Comparison of ENCODE assay signal across 1 cellular context in the genomic region with DNA sequence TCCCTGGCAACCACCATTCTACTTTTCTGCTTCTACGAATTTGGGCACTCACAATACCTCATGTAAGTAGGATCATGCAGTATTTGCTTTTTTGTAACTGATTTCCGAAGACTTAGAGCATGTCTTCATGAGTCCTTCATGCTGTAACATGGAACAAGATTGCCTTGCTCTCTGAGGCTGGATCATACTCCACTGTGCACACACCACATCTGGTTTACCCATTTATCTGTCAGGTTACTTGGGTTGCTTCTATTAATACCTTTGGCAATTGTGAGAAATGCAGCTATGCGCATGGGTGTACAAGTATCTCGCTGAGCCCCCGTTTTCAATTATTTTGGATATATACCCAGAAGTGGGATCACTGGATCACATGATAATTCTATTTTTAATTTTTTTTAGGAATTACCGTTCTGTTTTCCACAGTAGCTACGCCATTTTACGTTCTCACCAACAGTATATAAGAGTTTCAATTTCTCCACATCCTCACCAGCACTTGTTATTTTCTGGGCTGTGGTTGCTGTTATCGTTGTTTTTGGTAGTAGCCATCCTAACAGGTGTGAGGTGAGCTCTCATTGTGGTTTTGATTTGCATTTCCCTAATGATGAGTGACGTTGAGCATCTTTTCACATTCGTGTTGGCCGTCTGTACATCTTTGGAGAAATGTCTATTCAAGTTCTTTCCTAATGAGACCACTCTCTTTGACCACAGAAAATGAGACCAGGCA.
TF ChIP-seq lines count a peak whose summit lies in the region.

No MANE protein-coding gene starts in this region.

TF ChIP-seq in GM12878, 131 proteins besides CTCF, POLR2A, EP300 and RAD21 (continued from another document and continues in another):
- TF ChIP-seq GABPA (IDR thresholded peaks at IDR 0.05; ENCODE audit: low read depth), result 0 out of 2 replicates have a peak, but pooled peaks have one; percentile 17
- TF ChIP-seq FOXM1 (IDR thresholded peaks at IDR 0.05; ENCODE audit: low read depth, low read length), result peak; percentile 83; the same call in 1 of the 2 replicates
- peak; percentile 97 for TF ChIP-seq IKZF2 (IDR thresholded peaks at IDR 0.05)
- no peak for TF ChIP-seq YBX1 (IDR thresholded peaks at IDR 0.05)
- peak; percentile 61; the same call in 1 of the 2 replicates for TF ChIP-seq ASH2L (IDR thresholded peaks at IDR 0.05; ENCODE audit: borderline replicate concordance, low read depth)
- TF ChIP-seq, protein P1, sequence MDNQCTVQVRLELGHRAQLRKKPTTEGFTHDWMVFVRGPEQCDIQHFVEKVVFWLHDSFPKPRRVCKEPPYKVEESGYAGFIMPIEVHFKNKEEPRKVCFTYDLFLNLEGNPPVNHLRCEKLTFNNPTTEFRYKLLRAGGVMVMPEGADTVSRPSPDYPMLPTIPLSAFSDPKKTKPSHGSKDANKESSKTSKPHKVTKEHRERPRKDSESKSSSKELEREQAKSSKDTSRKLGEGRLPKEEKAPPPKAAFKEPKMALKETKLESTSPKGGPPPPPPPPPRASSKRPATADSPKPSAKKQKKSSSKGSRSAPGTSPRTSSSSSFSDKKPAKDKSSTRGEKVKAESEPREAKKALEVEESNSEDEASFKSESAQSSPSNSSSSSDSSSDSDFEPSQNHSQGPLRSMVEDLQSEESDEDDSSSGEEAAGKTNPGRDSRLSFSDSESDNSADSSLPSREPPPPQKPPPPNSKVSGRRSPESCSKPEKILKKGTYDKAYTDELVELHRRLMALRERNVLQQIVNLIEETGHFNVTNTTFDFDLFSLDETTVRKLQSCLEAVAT (IDR thresholded peaks at IDR 0.05), result peak; percentile 92
- TF ChIP-seq CREB1 (IDR thresholded peaks at IDR 0.05; ENCODE audit: low read depth), result peak; percentile 71
- peak; percentile 86 for TF ChIP-seq MEF2B (IDR thresholded peaks at IDR 0.05; ENCODE audit: partially characterized antibody, poor library complexity, severe bottlenecking)
- TF ChIP-seq SMARCA5 (IDR thresholded peaks at IDR 0.05), result 0 out of 2 replicates have a peak, but pooled peaks have one; percentile 38
- no peak for TF ChIP-seq JUNB (IDR thresholded peaks at IDR 0.05)
- TF ChIP-seq MYC (IDR thresholded peaks at IDR 0.05; ENCODE audit: insufficient read depth, insufficient read length, insufficient replicate concordance, low read length, severe bottlenecking), result no peak
- no peak for TF ChIP-seq TARDBP (IDR thresholded peaks at IDR 0.05; ENCODE audit: borderline replicate concordance)
- TF ChIP-seq, protein P2, sequence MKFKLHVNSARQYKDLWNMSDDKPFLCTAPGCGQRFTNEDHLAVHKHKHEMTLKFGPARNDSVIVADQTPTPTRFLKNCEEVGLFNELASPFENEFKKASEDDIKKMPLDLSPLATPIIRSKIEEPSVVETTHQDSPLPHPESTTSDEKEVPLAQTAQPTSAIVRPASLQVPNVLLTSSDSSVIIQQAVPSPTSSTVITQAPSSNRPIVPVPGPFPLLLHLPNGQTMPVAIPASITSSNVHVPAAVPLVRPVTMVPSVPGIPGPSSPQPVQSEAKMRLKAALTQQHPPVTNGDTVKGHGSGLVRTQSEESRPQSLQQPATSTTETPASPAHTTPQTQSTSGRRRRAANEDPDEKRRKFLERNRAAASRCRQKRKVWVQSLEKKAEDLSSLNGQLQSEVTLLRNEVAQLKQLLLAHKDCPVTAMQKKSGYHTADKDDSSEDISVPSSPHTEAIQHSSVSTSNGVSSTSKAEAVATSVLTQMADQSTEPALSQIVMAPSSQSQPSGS (IDR thresholded peaks at IDR 0.05; ENCODE audit: low read length), result peak; percentile 84
- TF ChIP-seq MTA2 (IDR thresholded peaks at IDR 0.05; ENCODE audit: low read depth), result peak; percentile 99
- TF ChIP-seq ZNF274 (IDR thresholded peaks at IDR 0.05; ENCODE audit: insufficient read depth, insufficient read length), result no peak
- TF ChIP-seq, protein P3, sequence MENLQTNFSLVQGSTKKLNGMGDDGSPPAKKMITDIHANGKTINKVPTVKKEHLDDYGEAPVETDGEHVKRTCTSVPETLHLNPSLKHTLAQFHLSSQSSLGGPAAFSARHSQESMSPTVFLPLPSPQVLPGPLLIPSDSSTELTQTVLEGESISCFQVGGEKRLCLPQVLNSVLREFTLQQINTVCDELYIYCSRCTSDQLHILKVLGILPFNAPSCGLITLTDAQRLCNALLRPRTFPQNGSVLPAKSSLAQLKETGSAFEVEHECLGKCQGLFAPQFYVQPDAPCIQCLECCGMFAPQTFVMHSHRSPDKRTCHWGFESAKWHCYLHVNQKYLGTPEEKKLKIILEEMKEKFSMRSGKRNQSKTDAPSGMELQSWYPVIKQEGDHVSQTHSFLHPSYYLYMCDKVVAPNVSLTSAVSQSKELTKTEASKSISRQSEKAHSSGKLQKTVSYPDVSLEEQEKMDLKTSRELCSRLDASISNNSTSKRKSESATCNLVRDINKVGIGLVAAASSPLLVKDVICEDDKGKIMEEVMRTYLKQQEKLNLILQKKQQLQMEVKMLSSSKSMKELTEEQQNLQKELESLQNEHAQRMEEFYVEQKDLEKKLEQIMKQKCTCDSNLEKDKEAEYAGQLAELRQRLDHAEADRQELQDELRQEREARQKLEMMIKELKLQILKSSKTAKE (IDR thresholded peaks at IDR 0.05; ENCODE audit: low read depth, poor library complexity, severe bottlenecking), result peak; percentile 92
- peak; percentile 93 for TF ChIP-seq BCL11A (IDR thresholded peaks at IDR 0.05; ENCODE audit: low read depth, low read length)
- TF ChIP-seq POU2F2 (IDR thresholded peaks at IDR 0.05; ENCODE audit: borderline replicate concordance, low read depth, low read length), result peak; percentile 98
- TF ChIP-seq TCF12 (IDR thresholded peaks at IDR 0.05; ENCODE audit: low read depth, low read length), result peak; percentile 93
- peak; percentile 60; the same call in 1 of the 2 replicates for TF ChIP-seq ESRRA (IDR thresholded peaks at IDR 0.05; ENCODE audit: low read length)
- TF ChIP-seq, protein P4, sequence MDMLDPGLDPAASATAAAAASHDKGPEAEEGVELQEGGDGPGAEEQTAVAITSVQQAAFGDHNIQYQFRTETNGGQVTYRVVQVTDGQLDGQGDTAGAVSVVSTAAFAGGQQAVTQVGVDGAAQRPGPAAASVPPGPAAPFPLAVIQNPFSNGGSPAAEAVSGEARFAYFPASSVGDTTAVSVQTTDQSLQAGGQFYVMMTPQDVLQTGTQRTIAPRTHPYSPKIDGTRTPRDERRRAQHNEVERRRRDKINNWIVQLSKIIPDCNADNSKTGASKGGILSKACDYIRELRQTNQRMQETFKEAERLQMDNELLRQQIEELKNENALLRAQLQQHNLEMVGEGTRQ (IDR thresholded peaks at IDR 0.05; ENCODE audit: borderline replicate concordance, low read depth, low read length), result no peak
- peak; percentile 99 for TF ChIP-seq RUNX3 (IDR thresholded peaks at IDR 0.05; ENCODE audit: low read length)
- TF ChIP-seq GATAD2B (conservative IDR thresholded peaks at IDR 0.05; ENCODE audit: low read depth), result 0 out of 2 replicates have a peak, but pooled peaks have one; percentile 30
- TF ChIP-seq ETV6 (conservative IDR thresholded peaks at IDR 0.05 in 1 of 2, IDR thresholded peaks at IDR 0.05 in 1 of 2; ENCODE audit: borderline replicate concordance in 1 of 2, low read depth in 1 of 2), result peak in 1 of 2 experiments; percentile 69; a peak in 2 of 4 replicates
- no peak for TF ChIP-seq HDGF (IDR thresholded peaks at IDR 0.05)
- TF ChIP-seq ZNF24 (IDR thresholded peaks at IDR 0.05), result no peak
- TF ChIP-seq, protein P5, sequence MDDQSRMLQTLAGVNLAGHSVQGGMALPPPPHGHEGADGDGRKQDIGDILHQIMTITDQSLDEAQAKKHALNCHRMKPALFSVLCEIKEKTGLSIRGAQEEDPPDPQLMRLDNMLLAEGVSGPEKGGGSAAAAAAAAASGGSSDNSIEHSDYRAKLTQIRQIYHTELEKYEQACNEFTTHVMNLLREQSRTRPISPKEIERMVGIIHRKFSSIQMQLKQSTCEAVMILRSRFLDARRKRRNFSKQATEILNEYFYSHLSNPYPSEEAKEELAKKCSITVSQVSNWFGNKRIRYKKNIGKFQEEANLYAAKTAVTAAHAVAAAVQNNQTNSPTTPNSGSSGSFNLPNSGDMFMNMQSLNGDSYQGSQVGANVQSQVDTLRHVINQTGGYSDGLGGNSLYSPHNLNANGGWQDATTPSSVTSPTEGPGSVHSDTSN (IDR thresholded peaks at IDR 0.05; ENCODE audit: insufficient replicate concordance, low read depth, low read length), result peak; percentile 80
- peak; percentile 92 for TF ChIP-seq ATF7 (IDR thresholded peaks at IDR 0.05; ENCODE audit: low read depth)
- TF ChIP-seq KDM1A (IDR thresholded peaks at IDR 0.05; ENCODE audit: borderline replicate concordance), result no peak
- peak; percentile 96 for TF ChIP-seq TCF3 (IDR thresholded peaks at IDR 0.05; ENCODE audit: borderline replicate concordance, insufficient read depth, low read depth, low read length)
- TF ChIP-seq CEBPB (IDR thresholded peaks at IDR 0.05; ENCODE audit: borderline replicate concordance in 1 of 2, low read depth in 2 of 2, low read length in 2 of 2), result peak in 1 of 2 experiments; percentile 62; a peak in 1 of 4 replicates
- TF ChIP-seq, protein P6, sequence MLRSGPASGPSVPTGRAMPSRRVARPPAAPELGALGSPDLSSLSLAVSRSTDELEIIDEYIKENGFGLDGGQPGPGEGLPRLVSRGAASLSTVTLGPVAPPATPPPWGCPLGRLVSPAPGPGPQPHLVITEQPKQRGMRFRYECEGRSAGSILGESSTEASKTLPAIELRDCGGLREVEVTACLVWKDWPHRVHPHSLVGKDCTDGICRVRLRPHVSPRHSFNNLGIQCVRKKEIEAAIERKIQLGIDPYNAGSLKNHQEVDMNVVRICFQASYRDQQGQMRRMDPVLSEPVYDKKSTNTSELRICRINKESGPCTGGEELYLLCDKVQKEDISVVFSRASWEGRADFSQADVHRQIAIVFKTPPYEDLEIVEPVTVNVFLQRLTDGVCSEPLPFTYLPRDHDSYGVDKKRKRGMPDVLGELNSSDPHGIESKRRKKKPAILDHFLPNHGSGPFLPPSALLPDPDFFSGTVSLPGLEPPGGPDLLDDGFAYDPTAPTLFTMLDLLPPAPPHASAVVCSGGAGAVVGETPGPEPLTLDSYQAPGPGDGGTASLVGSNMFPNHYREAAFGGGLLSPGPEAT (IDR thresholded peaks at IDR 0.05; ENCODE audit: low read depth), result peak; percentile 76
- no peak for TF ChIP-seq BCL3 (IDR thresholded peaks at IDR 0.05; ENCODE audit: borderline replicate concordance, insufficient read depth, low read depth, low read length, poor library complexity, severe bottlenecking)
- 0 out of 2 replicates have a peak, but pooled peaks have one; percentile 11 for TF ChIP-seq RCOR1 (conservative IDR thresholded peaks at IDR 0.05; ENCODE audit: low read depth, low read length)
- peak; percentile 84 for TF ChIP-seq PAX5 (IDR thresholded peaks at IDR 0.05; ENCODE audit: borderline replicate concordance, low read depth, low read length)
- peak; percentile 75; the same call in 1 of the 2 replicates for TF ChIP-seq EED (IDR thresholded peaks at IDR 0.05; ENCODE audit: low read depth)
- peak; percentile 81; the same call in 1 of the 2 replicates for TF ChIP-seq CHD2 (IDR thresholded peaks at IDR 0.05; ENCODE audit: borderline replicate concordance, low read depth, low read length)
- peak; percentile 82 for TF ChIP-seq CREM (IDR thresholded peaks at IDR 0.05; ENCODE audit: low read depth)
- TF ChIP-seq E2F4 (IDR thresholded peaks at IDR 0.05; ENCODE audit: low read depth, low read length), result no peak
- peak; percentile 87 for TF ChIP-seq NFIC (IDR thresholded peaks at IDR 0.05; ENCODE audit: low read depth, low read length)
- peak; percentile 90; the same call in 1 of the 2 replicates for TF ChIP-seq CBFB (IDR thresholded peaks at IDR 0.05; ENCODE audit: low read depth)
- TF ChIP-seq MTA3 (IDR thresholded peaks at IDR 0.05; ENCODE audit: borderline replicate concordance, low read length), result peak; percentile 85; the same call in 1 of the 2 replicates
- TF ChIP-seq BHLHE40 (IDR thresholded peaks at IDR 0.05; ENCODE audit: borderline replicate concordance in 1 of 2, low read depth in 2 of 2, low read length in 1 of 2), result peak; percentile 75 to 80; a peak in 3 of 4 replicates
- no peak for TF ChIP-seq HDAC6 (IDR thresholded peaks at IDR 0.05; ENCODE audit: unreplicated experiment)
- TF ChIP-seq EGR1 (IDR thresholded peaks at IDR 0.05; ENCODE audit: borderline replicate concordance in 1 of 2, low read depth in 2 of 2, low read length in 2 of 2), result no peak
- no peak for TF ChIP-seq WRNIP1 (IDR thresholded peaks at IDR 0.05; ENCODE audit: borderline replicate concordance, low read depth, low read length)
- TF ChIP-seq, protein P7, sequence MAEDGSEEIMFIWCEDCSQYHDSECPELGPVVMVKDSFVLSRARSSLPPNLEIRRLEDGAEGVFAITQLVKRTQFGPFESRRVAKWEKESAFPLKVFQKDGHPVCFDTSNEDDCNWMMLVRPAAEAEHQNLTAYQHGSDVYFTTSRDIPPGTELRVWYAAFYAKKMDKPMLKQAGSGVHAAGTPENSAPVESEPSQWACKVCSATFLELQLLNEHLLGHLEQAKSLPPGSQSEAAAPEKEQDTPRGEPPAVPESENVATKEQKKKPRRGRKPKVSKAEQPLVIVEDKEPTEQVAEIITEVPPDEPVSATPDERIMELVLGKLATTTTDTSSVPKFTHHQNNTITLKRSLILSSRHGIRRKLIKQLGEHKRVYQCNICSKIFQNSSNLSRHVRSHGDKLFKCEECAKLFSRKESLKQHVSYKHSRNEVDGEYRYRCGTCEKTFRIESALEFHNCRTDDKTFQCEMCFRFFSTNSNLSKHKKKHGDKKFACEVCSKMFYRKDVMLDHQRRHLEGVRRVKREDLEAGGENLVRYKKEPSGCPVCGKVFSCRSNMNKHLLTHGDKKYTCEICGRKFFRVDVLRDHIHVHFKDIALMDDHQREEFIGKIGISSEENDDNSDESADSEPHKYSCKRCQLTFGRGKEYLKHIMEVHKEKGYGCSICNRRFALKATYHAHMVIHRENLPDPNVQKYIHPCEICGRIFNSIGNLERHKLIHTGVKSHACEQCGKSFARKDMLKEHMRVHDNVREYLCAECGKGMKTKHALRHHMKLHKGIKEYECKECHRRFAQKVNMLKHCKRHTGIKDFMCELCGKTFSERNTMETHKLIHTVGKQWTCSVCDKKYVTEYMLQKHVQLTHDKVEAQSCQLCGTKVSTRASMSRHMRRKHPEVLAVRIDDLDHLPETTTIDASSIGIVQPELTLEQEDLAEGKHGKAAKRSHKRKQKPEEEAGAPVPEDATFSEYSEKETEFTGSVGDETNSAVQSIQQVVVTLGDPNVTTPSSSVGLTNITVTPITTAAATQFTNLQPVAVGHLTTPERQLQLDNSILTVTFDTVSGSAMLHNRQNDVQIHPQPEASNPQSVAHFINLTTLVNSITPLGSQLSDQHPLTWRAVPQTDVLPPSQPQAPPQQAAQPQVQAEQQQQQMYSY (CRISPR knock-in tag; IDR thresholded peaks at IDR 0.05), result no peak
